9 cellular contexts compared by ENCODE assay signal in genomic region chr14:81164167-81164774, GRCh38. TPM values are rescaled to one million over a fixed set of nuclear protein-coding genes. Genes with fewer than 3 reads are reported as not detected.
DNase-seq lines count a peak whose midpoint lies in the region; ATAC-seq, FAIRE-seq and TF ChIP-seq lines count a peak whose summit lies in the region.
"Had no signal": no experiment of that assay in that cellular context is flagged by ENCODE, and none has a peak within 500 bp of the region (broad histone marks: within the 10 kb centered on the region; RNA-seq: fewer than 3 reads in every experiment).

No MANE protein-coding gene starts in this region.

- no peak overlapping the region for H3K9ac ChIP-seq in adipocyte (ENCODE audit: low read length)

- peak; percentile 87 for FAIRE-seq in RCC 7860 (lab: Jason Lieb, UNC)

- TF ChIP-seq CTCF in GM12875 (IDR thresholded peaks at IDR 0.05; ENCODE audit: borderline replicate concordance, insufficient read depth, low read depth, low read length) = peak; percentile 76

- H3K4me1 ChIP-seq in adipocyte (ENCODE audit: control insufficient read depth, insufficient read depth, low read length) = peaks cover 9% of the 10 kb centered on the region

- no peaks in the 10 kb centered on the region for H3K36me3 ChIP-seq in MG63
- no peaks in the 10 kb centered on the region for H3K36me3 ChIP-seq in adipocyte (ENCODE audit: control insufficient read depth, insufficient read depth, low read length, severe bottlenecking)

- H3K4me3 ChIP-seq in GM12875 (ENCODE audit: low read depth, low read length) (no peak overlapping the region), MG63 (no peak overlapping the region), adipocyte (ENCODE audit: low read length) (no peak overlapping the region)

- DNase-seq in 8988T (peak; percentile 41), MG63 (peak; percentile 43), RCC 7860 (ENCODE audit: low spot score) (peak; percentile 88), adipocyte (ENCODE audit: low read depth) (peak; percentile 50), iPS DF 4.7 (ENCODE audit: extremely low read depth, low spot score) (peak; percentile 81)
- DNase-seq in stimulated activated CD4-positive, alpha-beta T cell treated with anti-CD3 and anti-CD28 coated beads, Interleukin-2, amount 100 ng/mL, for 4 hours (ENCODE audit: low read depth) = peak; percentile 17
- DNase-seq: naive B cell had no signal

- H3K27me3 ChIP-seq in MG63 = no peaks in the 10 kb centered on the region
- H3K27me3 ChIP-seq in adipocyte (replicated peaks; ENCODE audit: control insufficient read depth, insufficient read depth, low read length) = no peaks in the 10 kb centered on the region

- H3K9me3 ChIP-seq in MG63 = no peaks in the 10 kb centered on the region
- H3K9me3 ChIP-seq in adipocyte (ENCODE audit: control insufficient read depth, low read length) = no peaks in the 10 kb centered on the region

- peak; percentile 95 for ATAC-seq in HG02588 (IDR thresholded peaks at IDR 0.05; ENCODE audit: unreplicated experiment)

RNA-seq across cellular contexts. Expression of gene GTF2A1, which starts 56.5 kb away (rescaled TPM):
- total RNA-seq in MG63 (2014; rRNA removed; shearing (Covaris generic); ENCODE audit: low replicate concordance) = 16.1 and 22.8 TPM in 2 replicates

Comparison
In these comparisons a context has a peak if more than half of its experiments do, and no peak if none do; other contexts are left out.
1. DNase-seq: peak in every context shown above with its lines; median percentile 88 in RCC 7860; 81 in iPS DF 4.7; 50 in adipocyte; 43 in MG63; 41 in 8988T; 17 in stimulated activated CD4-positive, alpha-beta T cell treated with anti-CD3 and anti-CD28 coated beads, Interleukin-2, amount 100 ng/mL, for 4 hours.